ENCODE assay signal across 25 cellular contexts in genomic region chr7:26044320-26044719, GRCh38.
"Had no signal": no experiment of that assay in that cellular context is flagged by ENCODE, and none has a peak within 500 bp of the region (broad histone marks: within the 10 kb centered on the region; RNA-seq: fewer than 3 reads in every experiment).

No MANE protein-coding gene starts in this region.

- H3K4me3 Mint-ChIP-seq: dendritic cell treated with granulocyte-macrophage colony-stimulating factor and Interleukin-4, amounts not matched to agents 40 ng/mL and 50 ng/mL, for 4 days; effector memory CD8-positive, alpha-beta T cell; endodermal cell had no signal

- H3K27ac Mint-ChIP-seq: dendritic cell treated with granulocyte-macrophage colony-stimulating factor and Interleukin-4, amounts not matched to agents 40 ng/mL and 50 ng/mL, for 4 days; effector memory CD8-positive, alpha-beta T cell; endodermal cell had no signal

- H3K4me1 Mint-ChIP-seq: endodermal cell had no signal

- H3K4me3 ChIP-seq: colonic mucosa, coronary artery, dorsolateral prefrontal cortex, esophagus muscularis mucosa, esophagus squamous epithelium, gastrocnemius medialis, gastroesophageal sphincter, heart left ventricle, heart right ventricle had no signal

- H3K27ac ChIP-seq: colonic mucosa, coronary artery, dorsolateral prefrontal cortex, epithelial cell of prostate, esophagus muscularis mucosa, esophagus squamous epithelium, foreskin keratinocyte, gastrocnemius medialis, gastroesophageal sphincter, heart left ventricle, heart right ventricle had no signal

- H3K9me3 ChIP-seq: colonic mucosa, esophagus muscularis mucosa, esophagus squamous epithelium, gastrocnemius medialis, gastroesophageal sphincter, heart left ventricle, heart right ventricle had no signal

- H3K4me1 ChIP-seq: colonic mucosa, esophagus muscularis mucosa, esophagus squamous epithelium, foreskin keratinocyte, gastrocnemius medialis, gastroesophageal sphincter, heart left ventricle, heart right ventricle had no signal

- H3K9me3 Mint-ChIP-seq: dendritic cell treated with granulocyte-macrophage colony-stimulating factor and Interleukin-4, amounts not matched to agents 40 ng/mL and 50 ng/mL, for 4 days; effector memory CD8-positive, alpha-beta T cell; endodermal cell had no signal

- ATAC-seq: effector memory CD8-positive, alpha-beta T cell; esophagus mucosa; foreskin keratinocyte; gastrocnemius medialis; gastroesophageal sphincter; heart left ventricle; heart right ventricle had no signal

- H3K27me3 ChIP-seq: colonic mucosa, gastrocnemius medialis had no signal

- H3K36me3 ChIP-seq: colonic mucosa, esophagus muscularis mucosa, esophagus squamous epithelium, gastrocnemius medialis, gastroesophageal sphincter, heart left ventricle, heart right ventricle had no signal

- DNase-seq: colonic mucosa; cortex of kidney; dermis blood vessel endothelial cell; dorsolateral prefrontal cortex; effector CD4-positive, alpha-beta T cell; effector CD8-positive, alpha-beta T cell; effector memory CD4-positive, alpha-beta T cell; effector memory CD8-positive, alpha-beta T cell; endodermal cell; erythroblast; esophagus squamous epithelium; foreskin fibroblast; foreskin melanocyte; gastrocnemius medialis; glutamatergic neuron; head of caudate nucleus; heart left ventricle; heart right ventricle had no signal
